In the genomic region with DNA sequence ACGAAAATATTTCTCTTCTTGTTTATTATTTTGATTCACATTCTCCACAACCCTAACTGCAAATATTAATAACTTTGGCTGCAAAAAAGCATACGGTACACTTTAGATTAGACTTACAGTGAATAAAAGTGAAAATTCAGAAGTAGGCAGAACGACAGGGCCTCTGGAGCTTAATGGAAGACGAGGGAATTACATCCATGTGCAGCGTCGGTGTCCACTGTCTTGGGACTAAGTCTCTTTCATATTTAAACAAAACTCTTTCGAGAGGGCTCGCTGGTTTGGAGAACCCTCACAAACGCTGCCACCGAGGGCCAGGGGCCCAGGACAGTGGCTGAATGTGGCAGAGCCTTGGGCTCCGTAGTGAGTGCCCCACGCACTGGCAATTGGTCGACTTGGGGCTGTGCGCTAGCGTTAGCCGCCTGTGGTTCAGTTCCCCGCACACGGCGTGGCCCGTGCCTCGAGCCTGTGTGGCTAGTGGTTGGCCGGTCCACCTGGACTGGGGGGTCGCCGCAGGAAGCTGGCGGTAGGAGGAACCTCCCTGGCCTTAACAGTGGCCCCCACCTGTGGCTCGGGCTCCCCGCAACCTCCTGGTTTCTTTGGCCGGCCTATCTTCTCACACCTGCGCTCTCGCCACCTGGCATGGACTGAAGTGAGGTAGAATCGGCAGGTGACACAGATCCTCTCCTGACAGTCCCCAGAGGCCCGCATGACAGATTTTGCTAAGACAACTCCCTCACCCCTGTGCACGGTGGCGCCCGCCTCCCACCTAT, we compare ENCODE assay signal across 9 cellular contexts. TPM values are rescaled to one million over a fixed set of nuclear protein-coding genes. Genes with fewer than 3 reads are reported as not detected.
DNase-seq lines count a peak whose midpoint lies in the region; ATAC-seq and TF ChIP-seq lines count a peak whose summit lies in the region.
"Had no signal": no experiment of that assay in that cellular context is flagged by ENCODE, and none has a peak within 500 bp of the region (broad histone marks: within the 10 kb centered on the region; RNA-seq: fewer than 3 reads in every experiment).

No MANE protein-coding gene starts in this region.

- no peak for TF ChIP-seq EP300 in tibial nerve (IDR thresholded peaks at IDR 0.05)

- BruUV-seq in PC-3 (replicated peaks; lab: Mats Ljungman, UMichigan) = no TSS peak

- no peaks in the 10 kb centered on the region for H3K9me3 ChIP-seq in heart right ventricle
- H3K9me3 ChIP-seq in right atrium auricular region = no peaks in the 10 kb centered on the region
- no peaks in the 10 kb centered on the region for H3K9me3 ChIP-seq in PC-3 (ENCODE audit: low read length)
- peaks cover 3% of the 10 kb centered on the region; the same call in 1 of the 2 replicates for H3K9me3 ChIP-seq in iPS-20b (ENCODE audit: insufficient read depth, low read depth, low read length)
- H3K9me3 ChIP-seq in tibial nerve = no peaks in the 10 kb centered on the region
- H3K9me3 ChIP-seq in CD8-positive, alpha-beta memory T cell (ENCODE audit: low read length) = no peaks in the 10 kb centered on the region

- peaks cover 0 to 41% (median 16%) of the 10 kb centered on the region in 5 donors for H3K9me3 Mint-ChIP-seq in CD8-positive, alpha-beta memory T cell
- H3K9me3 Mint-ChIP-seq: memory B cell had no signal

- intact Hi-C loops in heart right ventricle (cut with DNase I) (loop anchor here in 1 of 10 donors (5.0 kb wide), 1 partner anchor 496 kb away; no protein-coding TSS in a partner anchor), PC-3 (cut with micrococcal nuclease) (loop anchor here (2.0 to 5.0 kb wide), 2 partner anchors 344 to 926 kb away; no protein-coding TSS in a partner anchor)

- H3K27ac ChIP-seq in heart right ventricle (no peak overlapping the region), right atrium auricular region (no peak overlapping the region), PC-3 (ENCODE audit: low read length) (no peak overlapping the region), iPS-20b (ENCODE audit: low read length) (no peak overlapping the region), tibial nerve (no peak overlapping the region)
- H3K27ac ChIP-seq in CD8-positive, alpha-beta memory T cell (ENCODE audit: low read depth, low read length) = no peak overlapping the region

- H3K4me3 Mint-ChIP-seq in CD8-positive, alpha-beta memory T cell = peak overlapping the region in 3 of 7 donors; percentile 41 to 72 (median 55)
- H3K4me3 Mint-ChIP-seq: memory B cell had no signal

- peak overlapping the region; percentile 71 for H2AFZ ChIP-seq in PC-3 (ENCODE audit: low read length)

- no peaks in the 10 kb centered on the region for H3K36me3 ChIP-seq in heart right ventricle
- H3K36me3 ChIP-seq in right atrium auricular region = no peaks in the 10 kb centered on the region
- 0 out of 2 replicates have a peak, but pooled peaks cover 3% of the 10 kb centered on the region for H3K36me3 ChIP-seq in PC-3 (ENCODE audit: low read depth, low read length)
- H3K36me3 ChIP-seq in iPS-20b (ENCODE audit: insufficient read depth, low read depth, low read length) = no peaks in the 10 kb centered on the region
- no peaks in the 10 kb centered on the region for H3K36me3 ChIP-seq in tibial nerve
- no peaks in the 10 kb centered on the region for H3K36me3 ChIP-seq in CD8-positive, alpha-beta memory T cell (ENCODE audit: insufficient read depth, low read length)

- DNase-seq in heart right ventricle (no peak), right atrium auricular region (ENCODE audit: low spot score) (no peak), PC-3 (no peak), tibial nerve (ENCODE audit: low spot score in 2 of 2) (no peak)
- DNase-seq in effector CD4-positive, alpha-beta T cell = no peak
- no peak for DNase-seq in CD8-positive, alpha-beta memory T cell

- no peaks in the 10 kb centered on the region for H4K20me1 ChIP-seq in PC-3 (ENCODE audit: low read length)

- H3K36me3 Mint-ChIP-seq in CD8-positive, alpha-beta memory T cell = peaks cover 0 to 4% (median 0%) of the 10 kb centered on the region in 3 donors
- H3K36me3 Mint-ChIP-seq: memory B cell had no signal

- H3K4me3 ChIP-seq in heart right ventricle (peak overlapping the region in 7 of 10 donors; percentile 17 to 40 (median 35)), right atrium auricular region (peak overlapping the region in 1 of 2 donors; percentile 39), PC-3 (ENCODE audit: low read length) (peak overlapping the region; percentile 89), iPS-20b (ENCODE audit: low read length) (peak overlapping the region; percentile 61), tibial nerve (peak overlapping the region; percentile 22 to 54 (median 36))
- H3K4me3 ChIP-seq in CD8-positive, alpha-beta memory T cell (ENCODE audit: low read length) = no peak overlapping the region

- no peak for TF ChIP-seq POLR2A in tibial nerve (IDR thresholded peaks at IDR 0.05)

- H3K79me2 ChIP-seq in PC-3 (ENCODE audit: low read length) = peaks cover 39% of the 10 kb centered on the region

- peak overlapping the region in 1 of 8 donors; percentile 24 for H3K27ac Mint-ChIP-seq in CD8-positive, alpha-beta memory T cell
- H3K27ac Mint-ChIP-seq: memory B cell had no signal

- peaks cover 16 to 60% (median 37%) of the 10 kb centered on the region in 3 donors for H3K4me1 Mint-ChIP-seq in CD8-positive, alpha-beta memory T cell

- H3K9me2 ChIP-seq in PC-3 (replicated peaks; ENCODE audit: low read length) = no peaks in the 10 kb centered on the region

- H3K27me3 ChIP-seq in heart right ventricle (peaks cover 64 to 100% (median 100%) of the 10 kb centered on the region in 7 donors), right atrium auricular region (peaks cover 75 to 90% of the 10 kb centered on the region in 2 donors), PC-3 (ENCODE audit: low read length) (no peaks in the 10 kb centered on the region), iPS-20b (ENCODE audit: insufficient read depth, low read length) (peaks cover 100% of the 10 kb centered on the region), tibial nerve (peaks cover 4 to 97% of the 10 kb centered on the region in 2 donors)
- H3K27me3 ChIP-seq in CD8-positive, alpha-beta memory T cell (ENCODE audit: insufficient read depth, low read length, poor library complexity, severe bottlenecking) = peaks cover 43% of the 10 kb centered on the region

- H3K9ac ChIP-seq in PC-3 (ENCODE audit: low read length) (peak overlapping the region; percentile 92; the same call in 1 of the 2 replicates), iPS-20b (ENCODE audit: low read depth, low read length) (no peak overlapping the region)

- H3K27me3 Mint-ChIP-seq in CD8-positive, alpha-beta memory T cell = peaks cover 74 to 95% of the 10 kb centered on the region in 2 donors

- H3K4me1 ChIP-seq in heart right ventricle = peaks cover 15 to 73% (median 61%) of the 10 kb centered on the region in 9 donors
- peaks cover 0 to 68% of the 10 kb centered on the region in 2 donors for H3K4me1 ChIP-seq in right atrium auricular region
- peaks cover 16% of the 10 kb centered on the region for H3K4me1 ChIP-seq in PC-3 (ENCODE audit: insufficient read depth, low read length)
- peaks cover 11% of the 10 kb centered on the region; the same call in 1 of the 2 replicates for H3K4me1 ChIP-seq in iPS-20b (ENCODE audit: insufficient read depth, low read length)
- peaks cover 0 to 73% (median 35%) of the 10 kb centered on the region in 4 donors for H3K4me1 ChIP-seq in tibial nerve
- peaks cover 7% of the 10 kb centered on the region for H3K4me1 ChIP-seq in CD8-positive, alpha-beta memory T cell (ENCODE audit: insufficient read depth, low read length)

- no peaks in the 10 kb centered on the region for H3F3A ChIP-seq in PC-3 (ENCODE audit: low read length, unreplicated experiment)

- POLR2A ChIA-PET in PC-3 (lab: Charles Lee; ENCODE audit: unreplicated experiment) = interaction anchor here (0.9 kb wide), 1 partner anchor 456 kb away, joined by 3 read pairs; no protein-coding TSS in a partner anchor
- POLR2A ChIA-PET in CD8-positive, alpha-beta memory T cell (lab: Charles Lee) = no interaction called here

- peak overlapping the region; percentile 96 for H3K4me2 ChIP-seq in PC-3 (ENCODE audit: low read length)

- TF ChIP-seq CTCF in heart right ventricle (IDR thresholded peaks at IDR 0.05) = no peak
- TF ChIP-seq CTCF in right atrium auricular region (IDR thresholded peaks at IDR 0.05) = no peak
- TF ChIP-seq CTCF in PC-3 (conservative IDR thresholded peaks at IDR 0.05; ENCODE audit: low read depth, low read length) = no peak
- TF ChIP-seq CTCF in tibial nerve (IDR thresholded peaks at IDR 0.05) = no peak

- ATAC-seq in heart right ventricle = no peak
- no peak for ATAC-seq in PC-3
- no peak for ATAC-seq in activated CD4-positive, CD25-positive, alpha-beta regulatory T cell treated with anti-CD3 and anti-CD28 coated beads, Interleukin-2, amount 50 U/mL, for 24 hours

- CTCF ChIA-PET in PC-3 (lab: Charles Lee) = interaction anchor here (0.6 to 1.2 kb wide), 4 partner anchors 12 to 456 kb away, joined by 3 to 4 read pairs (median 4); no protein-coding TSS in a partner anchor
- CTCF ChIA-PET in CD8-positive, alpha-beta memory T cell (lab: Charles Lee) = no interaction called here

- WGBS in heart right ventricle, 2 donors = 5 to 6% methylated on average over 35 of the region's 35 CpGs
- WGBS in tibial nerve, 2 donors = 22 to 24% methylated on average over 28 to 35 of the region's 35 CpGs

RNA-seq across cellular contexts. Expression of a gene that starts 0.7 kb away (rescaled TPM):
- total RNA-seq in heart right ventricle = not detected
- under 1 TPM in 1 of 2 donors, not detected in 1; 0.01 TPM for polyA plus RNA-seq in heart right ventricle
- not detected for total RNA-seq in right atrium auricular region
- total RNA-seq in PC-3 (2014; rRNA removed) = 14.3 and 14.9 TPM in 2 replicates
- total RNA-seq in tibial nerve = 1 to 10 TPM; 1.3 to 6.0 (median 3.2) TPM
- not detected for total RNA-seq in CD8-positive, alpha-beta memory T cell
- not detected for polyA plus RNA-seq in CD8-positive, alpha-beta memory T cell
